1 cellular context compared by ENCODE assay signal in the genomic region with DNA sequence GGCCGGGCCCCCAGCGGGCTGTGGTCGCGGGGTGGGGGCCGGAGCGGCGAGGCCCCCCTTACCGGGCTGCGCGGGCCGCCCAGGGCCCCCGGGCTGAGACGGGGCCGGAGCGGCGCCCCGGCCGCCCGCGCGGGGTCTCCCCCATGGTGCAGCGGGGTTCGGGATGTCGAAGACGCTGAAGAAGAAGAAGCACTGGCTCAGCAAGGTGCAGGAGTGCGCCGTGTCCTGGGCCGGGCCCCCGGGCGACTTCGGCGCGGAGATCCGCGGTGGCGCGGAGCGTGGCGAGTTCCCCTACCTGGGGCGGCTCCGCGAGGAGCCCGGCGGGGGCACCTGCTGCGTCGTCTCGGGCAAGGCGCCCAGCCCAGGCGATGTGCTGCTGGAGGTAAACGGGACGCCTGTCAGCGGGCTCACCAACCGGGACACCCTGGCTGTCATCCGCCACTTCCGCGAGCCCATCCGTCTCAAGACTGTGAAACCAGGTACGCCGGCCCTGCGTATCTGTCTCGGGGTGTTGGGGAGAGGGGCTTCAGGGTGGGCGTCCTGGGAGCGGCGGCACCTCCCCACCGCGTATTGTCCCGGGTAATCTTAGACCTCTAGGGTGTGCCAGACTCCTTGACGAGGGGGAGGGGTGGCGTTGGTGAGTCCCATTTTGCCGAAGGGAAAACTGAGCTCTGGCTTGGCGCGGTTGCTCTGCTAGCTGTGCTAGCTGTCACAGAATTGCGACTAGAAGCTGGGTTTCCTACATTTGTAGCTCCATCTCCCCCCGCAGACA.
TF ChIP-seq lines count a peak whose summit lies in the region.

No MANE protein-coding gene starts in this region.

TF ChIP-seq in HCT116, 20 proteins besides CTCF, POLR2A, EP300 and RAD21 (continued from another document):
- TF ChIP-seq, protein P1, sequence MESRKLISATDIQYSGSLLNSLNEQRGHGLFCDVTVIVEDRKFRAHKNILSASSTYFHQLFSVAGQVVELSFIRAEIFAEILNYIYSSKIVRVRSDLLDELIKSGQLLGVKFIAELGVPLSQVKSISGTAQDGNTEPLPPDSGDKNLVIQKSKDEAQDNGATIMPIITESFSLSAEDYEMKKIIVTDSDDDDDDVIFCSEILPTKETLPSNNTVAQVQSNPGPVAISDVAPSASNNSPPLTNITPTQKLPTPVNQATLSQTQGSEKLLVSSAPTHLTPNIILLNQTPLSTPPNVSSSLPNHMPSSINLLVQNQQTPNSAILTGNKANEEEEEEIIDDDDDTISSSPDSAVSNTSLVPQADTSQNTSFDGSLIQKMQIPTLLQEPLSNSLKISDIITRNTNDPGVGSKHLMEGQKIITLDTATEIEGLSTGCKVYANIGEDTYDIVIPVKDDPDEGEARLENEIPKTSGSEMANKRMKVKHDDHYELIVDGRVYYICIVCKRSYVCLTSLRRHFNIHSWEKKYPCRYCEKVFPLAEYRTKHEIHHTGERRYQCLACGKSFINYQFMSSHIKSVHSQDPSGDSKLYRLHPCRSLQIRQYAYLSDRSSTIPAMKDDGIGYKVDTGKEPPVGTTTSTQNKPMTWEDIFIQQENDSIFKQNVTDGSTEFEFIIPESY (IDR thresholded peaks at IDR 0.05; ENCODE audit: extremely low read depth, insufficient replicate concordance, low read length), result no peak
- TF ChIP-seq, protein P2, sequence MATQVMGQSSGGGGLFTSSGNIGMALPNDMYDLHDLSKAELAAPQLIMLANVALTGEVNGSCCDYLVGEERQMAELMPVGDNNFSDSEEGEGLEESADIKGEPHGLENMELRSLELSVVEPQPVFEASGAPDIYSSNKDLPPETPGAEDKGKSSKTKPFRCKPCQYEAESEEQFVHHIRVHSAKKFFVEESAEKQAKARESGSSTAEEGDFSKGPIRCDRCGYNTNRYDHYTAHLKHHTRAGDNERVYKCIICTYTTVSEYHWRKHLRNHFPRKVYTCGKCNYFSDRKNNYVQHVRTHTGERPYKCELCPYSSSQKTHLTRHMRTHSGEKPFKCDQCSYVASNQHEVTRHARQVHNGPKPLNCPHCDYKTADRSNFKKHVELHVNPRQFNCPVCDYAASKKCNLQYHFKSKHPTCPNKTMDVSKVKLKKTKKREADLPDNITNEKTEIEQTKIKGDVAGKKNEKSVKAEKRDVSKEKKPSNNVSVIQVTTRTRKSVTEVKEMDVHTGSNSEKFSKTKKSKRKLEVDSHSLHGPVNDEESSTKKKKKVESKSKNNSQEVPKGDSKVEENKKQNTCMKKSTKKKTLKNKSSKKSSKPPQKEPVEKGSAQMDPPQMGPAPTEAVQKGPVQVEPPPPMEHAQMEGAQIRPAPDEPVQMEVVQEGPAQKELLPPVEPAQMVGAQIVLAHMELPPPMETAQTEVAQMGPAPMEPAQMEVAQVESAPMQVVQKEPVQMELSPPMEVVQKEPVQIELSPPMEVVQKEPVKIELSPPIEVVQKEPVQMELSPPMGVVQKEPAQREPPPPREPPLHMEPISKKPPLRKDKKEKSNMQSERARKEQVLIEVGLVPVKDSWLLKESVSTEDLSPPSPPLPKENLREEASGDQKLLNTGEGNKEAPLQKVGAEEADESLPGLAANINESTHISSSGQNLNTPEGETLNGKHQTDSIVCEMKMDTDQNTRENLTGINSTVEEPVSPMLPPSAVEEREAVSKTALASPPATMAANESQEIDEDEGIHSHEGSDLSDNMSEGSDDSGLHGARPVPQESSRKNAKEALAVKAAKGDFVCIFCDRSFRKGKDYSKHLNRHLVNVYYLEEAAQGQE (IDR thresholded peaks at IDR 0.05; ENCODE audit: low read depth), result no peak
- TF ChIP-seq SIN3A (IDR thresholded peaks at IDR 0.05; ENCODE audit: low read depth) (peak; percentile 1; the same call in 1 of the 2 replicates), POLR2AphosphoS5 (IDR thresholded peaks at IDR 0.05; ENCODE audit: low read depth, low read length) (peak; percentile 17; the same call in 1 of the 2 replicates), EGR1 (IDR thresholded peaks at IDR 0.05; ENCODE audit: low read depth) (no peak), ELF1 (IDR thresholded peaks at IDR 0.05; ENCODE audit: borderline replicate concordance, low read depth) (no peak), CBX3 (IDR thresholded peaks at IDR 0.05; ENCODE audit: low read depth) (peak; percentile 55; the same call in 1 of the 2 replicates), CEBPB (IDR thresholded peaks at IDR 0.05; ENCODE audit: low read depth) (no peak), SRF (IDR thresholded peaks at IDR 0.05; ENCODE audit: low read depth) (no peak), EZH2 (IDR thresholded peaks at IDR 0.05) (no peak), EZH2phosphoT487 (IDR thresholded peaks at IDR 0.05; ENCODE audit: borderline replicate concordance) (no peak)
- TF ChIP-seq, protein P3, sequence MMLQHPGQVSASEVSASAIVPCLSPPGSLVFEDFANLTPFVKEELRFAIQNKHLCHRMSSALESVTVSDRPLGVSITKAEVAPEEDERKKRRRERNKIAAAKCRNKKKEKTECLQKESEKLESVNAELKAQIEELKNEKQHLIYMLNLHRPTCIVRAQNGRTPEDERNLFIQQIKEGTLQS (IDR thresholded peaks at IDR 0.05), result no peak
